ENCODE assay signal across 8 cellular contexts in genomic region chr14:24094839-24095195, GRCh38.
DNase-seq lines count a peak whose midpoint lies in the region; ATAC-seq lines count a peak whose summit lies in the region.

No MANE protein-coding gene starts in this region.

- H3K9me3 Mint-ChIP-seq in stimulated activated naive CD8-positive, alpha-beta T cell treated with anti-CD3 and anti-CD28 coated beads, Interleukin-15, Interleukin-2, amounts not matched to agents 100 ng/mL and 50 ng/mL, for 24 hours = no peaks in the 10 kb centered on the region
- no peaks in the 10 kb centered on the region for H3K9me3 Mint-ChIP-seq in stimulated activated effector memory CD8-positive, alpha-beta T cell treated with anti-CD3 and anti-CD28 coated beads, Interleukin-12 subunit alpha, Interleukin-12 subunit beta, amount 100 ng/mL, for 72 hours

- no peaks in the 10 kb centered on the region for H3K27me3 ChIP-seq in iPS DF 6.9 (ENCODE audit: control insufficient read depth, insufficient read depth, low read length)

- H3K4me1 ChIP-seq in iPS DF 6.9 (ENCODE audit: control insufficient read depth, insufficient read depth, low read length) = peaks cover 6% of the 10 kb centered on the region; the same call in 1 of the 2 replicates

- peak overlapping the region; percentile 97 for H3K27ac Mint-ChIP-seq in stimulated activated naive CD8-positive, alpha-beta T cell treated with anti-CD3 and anti-CD28 coated beads, Interleukin-15, Interleukin-2, amounts not matched to agents 100 ng/mL and 50 ng/mL, for 24 hours
- H3K27ac Mint-ChIP-seq in stimulated activated effector memory CD8-positive, alpha-beta T cell treated with anti-CD3 and anti-CD28 coated beads, Interleukin-12 subunit alpha, Interleukin-12 subunit beta, amount 100 ng/mL, for 72 hours = peak overlapping the region; percentile 98

- no peak for DNase-seq in stimulated activated naive CD8-positive, alpha-beta T cell treated with anti-CD3 and anti-CD28 coated beads, Interleukin-15, Interleukin-2, amounts not matched to agents 100 U/mL and 50 U/mL, for 24 hours
- DNase-seq in activated naive CD4-positive, alpha-beta T cell treated with Interleukin-2 at 50 U/mL for 16 hours = peak; percentile 23
- DNase-seq in iPS DF 6.9 (ENCODE audit: low read depth, low spot score) (no peak), HuH-7 (ENCODE audit: low spot score) (no peak)
- peak in 1 of 2 donors; percentile 62 for DNase-seq in stimulated activated effector memory CD8-positive, alpha-beta T cell treated with anti-CD3 and anti-CD28 coated beads, Interleukin-12 subunit alpha, Interleukin-12 subunit beta, amount 100 ng/mL, for 72 hours (ENCODE audit: low spot score in 2 of 2)

- no peak for ATAC-seq in stimulated activated naive CD8-positive, alpha-beta T cell treated with anti-CD3 and anti-CD28 coated beads, Interleukin-15, Interleukin-2, amounts not matched to agents 100 U/mL and 50 U/mL, for 24 hours
- ATAC-seq in stimulated activated effector memory CD8-positive, alpha-beta T cell treated with anti-CD3 and anti-CD28 coated beads, Interleukin-12 subunit alpha, Interleukin-12 subunit beta, amount 100 ng/mL, for 72 hours = no peak
- no peak for ATAC-seq in HG03135 (IDR thresholded peaks at IDR 0.05; ENCODE audit: unreplicated experiment)
- no peak for ATAC-seq in GM18868 (IDR thresholded peaks at IDR 0.05; ENCODE audit: unreplicated experiment)

- peaks cover 29% of the 10 kb centered on the region for H3K36me3 Mint-ChIP-seq in stimulated activated naive CD8-positive, alpha-beta T cell treated with anti-CD3 and anti-CD28 coated beads, Interleukin-15, Interleukin-2, amounts not matched to agents 100 ng/mL and 50 ng/mL, for 24 hours (ENCODE audit: low read depth)
- peaks cover 55% of the 10 kb centered on the region for H3K36me3 Mint-ChIP-seq in stimulated activated effector memory CD8-positive, alpha-beta T cell treated with anti-CD3 and anti-CD28 coated beads, Interleukin-12 subunit alpha, Interleukin-12 subunit beta, amount 100 ng/mL, for 72 hours

- no peaks in the 10 kb centered on the region for H3K27me3 Mint-ChIP-seq in stimulated activated naive CD8-positive, alpha-beta T cell treated with anti-CD3 and anti-CD28 coated beads, Interleukin-15, Interleukin-2, amounts not matched to agents 100 ng/mL and 50 ng/mL, for 24 hours

- H3K9me3 ChIP-seq in iPS DF 6.9 (ENCODE audit: control insufficient read depth, insufficient read depth, low read length) = no peaks in the 10 kb centered on the region

- WGBS in iPS DF 6.9 (ENCODE audit: insufficient coverage, insufficient read length) = no CpG with 5 or more reads among the region's 13 CpGs

- H3K4me3 Mint-ChIP-seq in stimulated activated naive CD8-positive, alpha-beta T cell treated with anti-CD3 and anti-CD28 coated beads, Interleukin-15, Interleukin-2, amounts not matched to agents 100 ng/mL and 50 ng/mL, for 24 hours = peak overlapping the region; percentile 95
- H3K4me3 Mint-ChIP-seq in stimulated activated effector memory CD8-positive, alpha-beta T cell treated with anti-CD3 and anti-CD28 coated beads, Interleukin-12 subunit alpha, Interleukin-12 subunit beta, amount 100 ng/mL, for 72 hours = peak overlapping the region; percentile 95

- H3K36me3 ChIP-seq in iPS DF 6.9 (ENCODE audit: control insufficient read depth, insufficient read depth, low read length) = peaks cover 13% of the 10 kb centered on the region

- peak overlapping the region; percentile 83 for H3K4me3 ChIP-seq in iPS DF 6.9 (ENCODE audit: low read length)

- H3K4me1 Mint-ChIP-seq in stimulated activated naive CD8-positive, alpha-beta T cell treated with anti-CD3 and anti-CD28 coated beads, Interleukin-15, Interleukin-2, amounts not matched to agents 100 ng/mL and 50 ng/mL, for 24 hours (ENCODE audit: low read depth) = peaks cover 26% of the 10 kb centered on the region
- peaks cover 39% of the 10 kb centered on the region for H3K4me1 Mint-ChIP-seq in stimulated activated effector memory CD8-positive, alpha-beta T cell treated with anti-CD3 and anti-CD28 coated beads, Interleukin-12 subunit alpha, Interleukin-12 subunit beta, amount 100 ng/mL, for 72 hours

- no peak overlapping the region for H3K27ac ChIP-seq in iPS DF 6.9 (ENCODE audit: low read length)
